Comparison of ENCODE assay signal across 9 cellular contexts in the genomic region with DNA sequence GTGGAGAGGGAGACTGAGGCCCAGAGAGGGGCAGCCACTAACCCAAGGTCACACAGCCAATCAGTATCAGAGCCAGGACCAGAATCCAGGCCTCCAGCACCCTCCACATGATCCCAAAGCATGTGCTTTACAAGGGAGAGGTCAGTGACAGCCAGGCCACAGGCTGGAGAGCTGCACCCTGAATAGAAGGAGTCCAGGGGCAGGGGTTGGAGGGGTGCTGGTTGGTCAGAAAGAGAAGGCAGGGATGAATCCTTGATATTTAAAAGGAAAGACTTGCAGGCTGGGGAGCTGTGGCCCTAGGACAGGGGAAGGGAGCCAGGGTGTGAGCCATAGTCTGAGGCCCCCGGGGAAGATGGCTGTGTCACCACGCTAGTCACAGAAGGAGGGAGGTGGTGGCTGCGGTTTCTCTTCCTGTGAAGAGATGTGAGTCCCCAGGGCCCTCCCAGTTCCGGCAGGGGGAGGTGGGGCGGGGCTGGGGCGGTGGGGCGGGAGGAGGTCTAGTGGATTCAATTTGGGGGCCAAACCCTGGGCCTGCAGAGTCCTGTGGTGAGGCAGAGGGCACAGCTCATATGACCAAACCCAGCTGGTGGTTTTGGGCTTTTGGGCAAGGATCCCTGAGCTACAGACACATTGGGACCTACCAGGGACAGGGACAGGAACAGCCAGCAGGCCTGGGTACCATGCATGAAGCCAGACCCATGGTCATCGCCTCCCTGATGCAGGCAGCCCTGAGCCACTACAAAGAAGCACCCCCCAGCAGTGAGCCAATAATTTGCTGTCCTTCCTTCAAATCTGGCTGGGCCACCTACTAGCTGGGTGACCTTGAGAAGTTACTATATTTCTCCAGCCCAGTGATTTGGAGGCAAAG. TPM values are rescaled to one million over a fixed set of nuclear protein-coding genes. Genes with fewer than 3 reads are reported as not detected.
A peak's percentile ranks its signal among the peaks of the same experiment; 100 is the strongest.
DNase-seq lines count a peak whose midpoint lies in the region; ATAC-seq, FAIRE-seq and TF ChIP-seq lines count a peak whose summit lies in the region.
"Had no signal": no experiment of that assay in that cellular context is flagged by ENCODE, and none has a peak within 500 bp of the region (broad histone marks: within the 10 kb centered on the region; RNA-seq: fewer than 3 reads in every experiment).

No MANE protein-coding gene starts in this region.

- no peak for TF ChIP-seq POLR2A in HepG2 (IDR thresholded peaks at IDR 0.05; ENCODE audit: insufficient read depth in 1 of 2, low read depth in 2 of 2, low read length in 2 of 2)

- no TSS peak for BruUV-seq in HepG2 (replicated peaks; lab: Mats Ljungman, UMichigan)

- H2AFZ ChIP-seq in HepG2 (ENCODE audit: low read length), result no peak overlapping the region

- FAIRE-seq in HepG2 (lab: Jason Lieb, UNC), result no peak

- no peaks in the 10 kb centered on the region for H3K27me3 ChIP-seq in SJSA1 (replicated peaks)
- peaks cover 3 to 5% of the 10 kb centered on the region in 2 experiments; a peak in 3 of 5 replicates for H3K27me3 ChIP-seq in HepG2 (ENCODE audit: control insufficient read depth in 1 of 2, insufficient read depth in 2 of 2, low read length in 2 of 2)

- no peaks in the 10 kb centered on the region for H3K9me3 Mint-ChIP-seq in stimulated activated effector memory CD8-positive, alpha-beta T cell treated with anti-CD3 and anti-CD28 coated beads, Interleukin-12 subunit alpha, Interleukin-12 subunit beta, amount 100 ng/mL, for 72 hours

- TF ChIP-seq CTCF in HepG2 (CRISPR knock-in tag; IDR thresholded peaks at IDR 0.05), result no peak

- POLR2A ChIA-PET in HepG2 (lab: Yijun Ruan, JAX), result interaction anchor here (1.2 kb wide), 1 partner anchor 30 kb away, joined by 4 read pairs; no protein-coding TSS in a partner anchor

- H3K4me3 ChIP-seq in SJSA1 (no peak overlapping the region), HepG2 (replicated peaks in 1 of 3; ENCODE audit: insufficient read depth in 1 of 3, low read depth in 2 of 3, low read length in 3 of 3) (no peak overlapping the region)

- peak overlapping the region; percentile 27; the same call in 1 of the 2 replicates for H3K4me2 ChIP-seq in HepG2 (ENCODE audit: low read depth, low read length)

- intact Hi-C loops in HepG2 (cut with micrococcal nuclease; ENCODE audit: unreplicated experiment), result no loop called here

- H3K36me3 ChIP-seq in SJSA1 (0 out of 2 replicates have a peak, but pooled peaks cover 3% of the 10 kb centered on the region), HepG2 (replicated peaks in 1 of 2; ENCODE audit: control insufficient read depth in 1 of 2, insufficient read depth in 2 of 2, low read length in 2 of 2) (no peaks in the 10 kb centered on the region; a peak in 1 of 5 replicates)

- no peak for TF ChIP-seq RAD21 in HepG2 (CRISPR knock-in tag; IDR thresholded peaks at IDR 0.05)

- peak overlapping the region; percentile 93 for H3K4me3 Mint-ChIP-seq in stimulated activated effector memory CD8-positive, alpha-beta T cell treated with anti-CD3 and anti-CD28 coated beads, Interleukin-12 subunit alpha, Interleukin-12 subunit beta, amount 100 ng/mL, for 72 hours

- CTCF ChIA-PET in HepG2 (lab: Yijun Ruan, JAX; ENCODE audit: low intra/inter-chr PET ratio, low total read pairs), result no interaction called here

- peaks cover 100% of the 10 kb centered on the region for H3K36me3 Mint-ChIP-seq in stimulated activated effector memory CD8-positive, alpha-beta T cell treated with anti-CD3 and anti-CD28 coated beads, Interleukin-12 subunit alpha, Interleukin-12 subunit beta, amount 100 ng/mL, for 72 hours

- TF ChIP-seq EP300 in HepG2 (IDR thresholded peaks at IDR 0.05; ENCODE audit: low read depth in 2 of 2, low read length in 2 of 2), result no peak
- no peak for TF ChIP-seq EP300 in HepG2 (CRISPR knock-in tag; IDR thresholded peaks at IDR 0.05; ENCODE audit: borderline replicate concordance)

- 7% methylated on average over 3 of the region's 8 CpGs for WGBS in HepG2 (ENCODE audit: low lambda C conversion rate)

- peak overlapping the region; percentile 60 for H3K27ac ChIP-seq in SJSA1
- H3K27ac ChIP-seq in HepG2 (ENCODE audit: extremely low read length, insufficient read depth, low read length), result no peak overlapping the region

- DNase-seq in Daoy (ENCODE audit: low read depth) (peak; percentile 92), SJSA1 (ENCODE audit: low read depth in 1 of 2, low spot score in 2 of 2) (peak; percentile 60 to 84), activated gamma-delta T cell (lab: John Stamatoyannopoulos, UW) (peak; percentile 65), HepG2 (ENCODE audit: low spot score) (no peak), NCI-H748 treated with DMSO at 0.1 percent for 48 hours (lab: John Stamatoyannopoulos, UW) (no peak)
- peak; percentile 70 to 90 for DNase-seq in stimulated activated effector memory CD8-positive, alpha-beta T cell treated with anti-CD3 and anti-CD28 coated beads, Interleukin-12 subunit alpha, Interleukin-12 subunit beta, amount 100 ng/mL, for 72 hours (ENCODE audit: low spot score in 2 of 2)

- ATAC-seq in HG02840 (IDR thresholded peaks at IDR 0.05; ENCODE audit: low FRiP score, unreplicated experiment) (peak; percentile 41), HepG2 (no peak), HG03565 (IDR thresholded peaks at IDR 0.05; ENCODE audit: unreplicated experiment) (no peak)
- peak; percentile 87 for ATAC-seq in stimulated activated effector memory CD8-positive, alpha-beta T cell treated with anti-CD3 and anti-CD28 coated beads, Interleukin-12 subunit alpha, Interleukin-12 subunit beta, amount 100 ng/mL, for 72 hours

- no peaks in the 10 kb centered on the region for H3K9me3 ChIP-seq in SJSA1 (replicated peaks)
- H3K9me3 ChIP-seq in HepG2 (ENCODE audit: low read length), result no peaks in the 10 kb centered on the region

- H3K4me1 ChIP-seq in SJSA1 (replicated peaks) (peaks cover 39% of the 10 kb centered on the region), HepG2 (ENCODE audit: insufficient read depth, low read length) (peaks cover 22% of the 10 kb centered on the region)

- H3K79me2 ChIP-seq in HepG2 (ENCODE audit: insufficient read depth, low read length), result no peaks in the 10 kb centered on the region

- in situ Hi-C loops in HepG2 (cut with HindIII; ENCODE audit: extremely low pct_ligation_motif_present, low pct_unique_long_range_greater_than_20kb), result no loop called here

- H4K20me1 ChIP-seq in HepG2 (ENCODE audit: insufficient read depth, low read length), result no peaks in the 10 kb centered on the region

- H3K27ac Mint-ChIP-seq in stimulated activated effector memory CD8-positive, alpha-beta T cell treated with anti-CD3 and anti-CD28 coated beads, Interleukin-12 subunit alpha, Interleukin-12 subunit beta, amount 100 ng/mL, for 72 hours, result peak overlapping the region; percentile 98

- H3K9ac ChIP-seq in HepG2 (ENCODE audit: insufficient read depth, low read depth, low read length), result no peak overlapping the region

- peaks cover 90% of the 10 kb centered on the region for H3K4me1 Mint-ChIP-seq in stimulated activated effector memory CD8-positive, alpha-beta T cell treated with anti-CD3 and anti-CD28 coated beads, Interleukin-12 subunit alpha, Interleukin-12 subunit beta, amount 100 ng/mL, for 72 hours

RNA-seq across cellular contexts. Expression of gene RAC2, which starts 14.0 kb away (rescaled TPM):
- total RNA-seq in Daoy (2014; rRNA removed; shearing (Covaris generic)), result 40.5 and 59.0 TPM in 2 replicates
- 2.0 and 2.1 TPM in 2 replicates for total RNA-seq in SJSA1 (2014; rRNA removed; shearing (Covaris generic))
- total RNA-seq in HepG2 (2016; rRNA removed; fragmentation: Illumina TruSeq; extraction: Trizol), result not detected in 2 replicates
- total RNA-seq in HepG2 (2016; cell fraction: cytosol; rRNA removed; fragmentation: Illumina TruSeq; extraction: Trizol; ENCODE audit: low read depth), result 0.18 TPM in 1 of 2 replicates, not detected in the other
- not detected in 2 replicates for total RNA-seq in HepG2 (2016; cell fraction: insoluble cytoplasmic fraction; rRNA removed; fragmentation: Illumina TruSeq; extraction: Trizol)
- 0.28 TPM in 1 of 2 replicates, not detected in the other for total RNA-seq in HepG2 (2016; cell fraction: membrane; rRNA removed; fragmentation: Illumina TruSeq; extraction: Trizol)
- not detected in 2 replicates for total RNA-seq in HepG2 (2016; cell fraction: nucleus; rRNA removed; fragmentation: Illumina TruSeq; extraction: Trizol)
- 0.73 and 0.86 TPM in 2 replicates for polyA plus RNA-seq in HepG2 (2011; rRNA removed)
- 0.35 and 0.56 TPM in 2 replicates for polyA plus RNA-seq in HepG2 (2011; cell fraction: cytosol; rRNA removed)
- polyA plus RNA-seq in HepG2 (2011; cell fraction: nucleus; rRNA removed), result 0.61 and 0.68 TPM in 2 replicates
- 0.39 TPM in 1 of 2 replicates, not detected in the other for polyA plus RNA-seq in HepG2 (2012)
- 0.14 and 0.26 TPM in 2 replicates for polyA plus RNA-seq in HepG2 (2016; cell fraction: cytosol; fragmentation: Illumina TruSeq; extraction: Trizol; ENCODE audit: low read depth)
- 0.21 TPM in 1 of 2 replicates, not detected in the other for polyA plus RNA-seq in HepG2 (2016; cell fraction: insoluble cytoplasmic fraction; fragmentation: Illumina TruSeq; extraction: Trizol; ENCODE audit: low read depth)
- 0.16 and 0.20 TPM in 2 replicates for polyA plus RNA-seq in HepG2 (2016; cell fraction: membrane; fragmentation: Illumina TruSeq; extraction: Trizol; ENCODE audit: low read depth)
- polyA plus RNA-seq in HepG2 (2016; cell fraction: nucleus; fragmentation: Illumina TruSeq; extraction: Trizol; ENCODE audit: insufficient read depth, low read depth), result 0.45 TPM in 1 of 2 replicates, not detected in the other
- polyA minus RNA-seq in HepG2 (2011; rRNA and poly(A)+ RNA removed; ENCODE audit: low replicate concordance), result 0.64 and 2.0 TPM in 2 replicates
- polyA minus RNA-seq in HepG2 (2011; cell fraction: cytosol; rRNA and poly(A)+ RNA removed), result not detected in 2 replicates
- 0.37 TPM in 1 of 2 replicates, not detected in the other for polyA minus RNA-seq in HepG2 (2011; cell fraction: nucleus; rRNA and poly(A)+ RNA removed)
- polyA plus RNA-seq: neural cell had no signal

RNA-seq across cellular contexts. Expression of gene SSTR3, which starts 17.8 kb away (rescaled TPM):
- not detected in 2 replicates for total RNA-seq in Daoy (2014; rRNA removed; shearing (Covaris generic))
- not detected in 2 replicates for total RNA-seq in SJSA1 (2014; rRNA removed; shearing (Covaris generic))
- total RNA-seq in HepG2 (2016; rRNA removed; fragmentation: Illumina TruSeq; extraction: Trizol), result 0.39 and 0.64 TPM in 2 replicates
- total RNA-seq in HepG2 (2016; cell fraction: cytosol; rRNA removed; fragmentation: Illumina TruSeq; extraction: Trizol; ENCODE audit: low read depth), result 0.09 and 0.10 TPM in 2 replicates
- total RNA-seq in HepG2 (2016; cell fraction: insoluble cytoplasmic fraction; rRNA removed; fragmentation: Illumina TruSeq; extraction: Trizol), result 0.39 and 0.49 TPM in 2 replicates
- 0.25 and 0.38 TPM in 2 replicates for total RNA-seq in HepG2 (2016; cell fraction: membrane; rRNA removed; fragmentation: Illumina TruSeq; extraction: Trizol)
- total RNA-seq in HepG2 (2016; cell fraction: nucleus; rRNA removed; fragmentation: Illumina TruSeq; extraction: Trizol), result 0.60 and 0.65 TPM in 2 replicates
- 0.08 and 0.09 TPM in 2 replicates for polyA plus RNA-seq in HepG2 (2011; rRNA removed)
- 0.07 and 0.09 TPM in 2 replicates for polyA plus RNA-seq in HepG2 (2011; cell fraction: cytosol; rRNA removed)
- 0.21 and 0.35 TPM in 2 replicates for polyA plus RNA-seq in HepG2 (2011; cell fraction: nucleus; rRNA removed)
- polyA plus RNA-seq in HepG2 (2012), result 0.04 and 0.05 TPM in 2 replicates
- polyA plus RNA-seq in HepG2 (2016; cell fraction: cytosol; fragmentation: Illumina TruSeq; extraction: Trizol; ENCODE audit: low read depth), result 0.06 and 0.11 TPM in 2 replicates
- 0.24 and 0.28 TPM in 2 replicates for polyA plus RNA-seq in HepG2 (2016; cell fraction: insoluble cytoplasmic fraction; fragmentation: Illumina TruSeq; extraction: Trizol; ENCODE audit: low read depth)
- 0.11 and 0.14 TPM in 2 replicates for polyA plus RNA-seq in HepG2 (2016; cell fraction: membrane; fragmentation: Illumina TruSeq; extraction: Trizol; ENCODE audit: low read depth)
- polyA plus RNA-seq in HepG2 (2016; cell fraction: nucleus; fragmentation: Illumina TruSeq; extraction: Trizol; ENCODE audit: insufficient read depth, low read depth), result 0.53 and 0.95 TPM in 2 replicates
- polyA minus RNA-seq in HepG2 (2011; rRNA and poly(A)+ RNA removed; ENCODE audit: low replicate concordance), result 0.07 and 0.30 TPM in 2 replicates
- polyA minus RNA-seq in HepG2 (2011; cell fraction: cytosol; rRNA and poly(A)+ RNA removed), result not detected in 2 replicates
- polyA minus RNA-seq in HepG2 (2011; cell fraction: nucleus; rRNA and poly(A)+ RNA removed), result 0.13 TPM in 1 of 2 replicates, not detected in the other
- polyA plus RNA-seq: neural cell had no signal

RNA-seq across cellular contexts. Expression of gene C1QTNF6, which starts 42.0 kb away (rescaled TPM):
- 0.30 and 0.34 TPM in 2 replicates for total RNA-seq in Daoy (2014; rRNA removed; shearing (Covaris generic))
- total RNA-seq in SJSA1 (2014; rRNA removed; shearing (Covaris generic)), result 3.4 and 4.7 TPM in 2 replicates
- total RNA-seq in HepG2 (2016; rRNA removed; fragmentation: Illumina TruSeq; extraction: Trizol), result 1.5 and 2.7 TPM in 2 replicates
- 0.40 and 0.97 TPM in 2 replicates for total RNA-seq in HepG2 (2016; cell fraction: cytosol; rRNA removed; fragmentation: Illumina TruSeq; extraction: Trizol; ENCODE audit: low read depth)
- total RNA-seq in HepG2 (2016; cell fraction: insoluble cytoplasmic fraction; rRNA removed; fragmentation: Illumina TruSeq; extraction: Trizol), result 1.1 and 2.5 TPM in 2 replicates
- 1.7 and 1.8 TPM in 2 replicates for total RNA-seq in HepG2 (2016; cell fraction: membrane; rRNA removed; fragmentation: Illumina TruSeq; extraction: Trizol)
- 4.5 and 5.3 TPM in 2 replicates for total RNA-seq in HepG2 (2016; cell fraction: nucleus; rRNA removed; fragmentation: Illumina TruSeq; extraction: Trizol)
- polyA plus RNA-seq in HepG2 (2011; rRNA removed), result 6.9 and 10.7 TPM in 2 replicates
- polyA plus RNA-seq in HepG2 (2011; cell fraction: cytosol; rRNA removed), result 3.0 and 4.1 TPM in 2 replicates
- 39.8 and 43.2 TPM in 2 replicates for polyA plus RNA-seq in HepG2 (2011; cell fraction: nucleus; rRNA removed)
- polyA plus RNA-seq in HepG2 (2012), result 4.1 and 5.1 TPM in 2 replicates
- 0.60 and 1.2 TPM in 2 replicates for polyA plus RNA-seq in HepG2 (2016; cell fraction: cytosol; fragmentation: Illumina TruSeq; extraction: Trizol; ENCODE audit: low read depth)
- 1.7 and 1.9 TPM in 2 replicates for polyA plus RNA-seq in HepG2 (2016; cell fraction: insoluble cytoplasmic fraction; fragmentation: Illumina TruSeq; extraction: Trizol; ENCODE audit: low read depth)
- 1.6 and 1.8 TPM in 2 replicates for polyA plus RNA-seq in HepG2 (2016; cell fraction: membrane; fragmentation: Illumina TruSeq; extraction: Trizol; ENCODE audit: low read depth)
- 8.4 and 10.3 TPM in 2 replicates for polyA plus RNA-seq in HepG2 (2016; cell fraction: nucleus; fragmentation: Illumina TruSeq; extraction: Trizol; ENCODE audit: insufficient read depth, low read depth)
- polyA minus RNA-seq in HepG2 (2011; rRNA and poly(A)+ RNA removed; ENCODE audit: low replicate concordance), result 8.3 and 36.4 TPM in 2 replicates
- polyA minus RNA-seq in HepG2 (2011; cell fraction: cytosol; rRNA and poly(A)+ RNA removed), result 2.5 and 4.0 TPM in 2 replicates
- 18.0 and 21.3 TPM in 2 replicates for polyA minus RNA-seq in HepG2 (2011; cell fraction: nucleus; rRNA and poly(A)+ RNA removed)

RNA-seq across cellular contexts. Expression of gene CYTH4, which starts 52.3 kb away (rescaled TPM):
- total RNA-seq in Daoy (2014; rRNA removed; shearing (Covaris generic)), result 1.7 and 8.2 TPM in 2 replicates
- 1.1 TPM in 1 of 2 replicates, not detected in the other for total RNA-seq in SJSA1 (2014; rRNA removed; shearing (Covaris generic))
- total RNA-seq in HepG2 (2016; rRNA removed; fragmentation: Illumina TruSeq; extraction: Trizol), result not detected in 2 replicates
- not detected in 2 replicates for total RNA-seq in HepG2 (2016; cell fraction: cytosol; rRNA removed; fragmentation: Illumina TruSeq; extraction: Trizol; ENCODE audit: low read depth)
- not detected in 2 replicates for total RNA-seq in HepG2 (2016; cell fraction: insoluble cytoplasmic fraction; rRNA removed; fragmentation: Illumina TruSeq; extraction: Trizol)
- total RNA-seq in HepG2 (2016; cell fraction: membrane; rRNA removed; fragmentation: Illumina TruSeq; extraction: Trizol), result not detected in 2 replicates
- total RNA-seq in HepG2 (2016; cell fraction: nucleus; rRNA removed; fragmentation: Illumina TruSeq; extraction: Trizol), result not detected in 2 replicates
- polyA plus RNA-seq in HepG2 (2011; rRNA removed), result not detected in 2 replicates
- polyA plus RNA-seq in HepG2 (2011; cell fraction: cytosol; rRNA removed), result 0.01 and 0.03 TPM in 2 replicates
- 0.05 and 0.11 TPM in 2 replicates for polyA plus RNA-seq in HepG2 (2011; cell fraction: nucleus; rRNA removed)
- polyA plus RNA-seq in HepG2 (2012), result not detected in 2 replicates
- not detected in 2 replicates for polyA plus RNA-seq in HepG2 (2016; cell fraction: cytosol; fragmentation: Illumina TruSeq; extraction: Trizol; ENCODE audit: low read depth)
- not detected in 2 replicates for polyA plus RNA-seq in HepG2 (2016; cell fraction: insoluble cytoplasmic fraction; fragmentation: Illumina TruSeq; extraction: Trizol; ENCODE audit: low read depth)
- polyA plus RNA-seq in HepG2 (2016; cell fraction: membrane; fragmentation: Illumina TruSeq; extraction: Trizol; ENCODE audit: low read depth), result not detected in 2 replicates
- not detected in 2 replicates for polyA plus RNA-seq in HepG2 (2016; cell fraction: nucleus; fragmentation: Illumina TruSeq; extraction: Trizol; ENCODE audit: insufficient read depth, low read depth)
- polyA minus RNA-seq in HepG2 (2011; rRNA and poly(A)+ RNA removed; ENCODE audit: low replicate concordance), result not detected in 2 replicates
- polyA minus RNA-seq in HepG2 (2011; cell fraction: cytosol; rRNA and poly(A)+ RNA removed), result not detected in 2 replicates
- polyA minus RNA-seq in HepG2 (2011; cell fraction: nucleus; rRNA and poly(A)+ RNA removed), result not detected in 2 replicates
- polyA plus RNA-seq: neural cell had no signal

Comparison
In these comparisons a context has a peak if more than half of its experiments do, and no peak if none do; other contexts are left out.
1. DNase-seq: peak in Daoy (single experiment), SJSA1 (2 of 2), activated gamma-delta T cell (single experiment) and stimulated activated effector memory CD8-positive, alpha-beta T cell treated with anti-CD3 and anti-CD28 coated beads, Interleukin-12 subunit alpha, Interleukin-12 subunit beta, amount 100 ng/mL, for 72 hours (2 of 2); none in HepG2 (single experiment) and NCI-H748 treated with DMSO at 0.1 percent for 48 hours (single experiment).
2. ATAC-seq: peak in HG02840 (single experiment) and stimulated activated effector memory CD8-positive, alpha-beta T cell treated with anti-CD3 and anti-CD28 coated beads, Interleukin-12 subunit alpha, Interleukin-12 subunit beta, amount 100 ng/mL, for 72 hours (single experiment); none in HepG2 (single experiment) and HG03565 (single experiment).
3. RNA of gene RAC2, which starts 14.0 kb away (total RNA-seq): 40.5 to 59.0 TPM in Daoy; 2.0 to 2.1 TPM in SJSA1 and 0.18 to 0.28 TPM in HepG2; every median in the first group is over 10 times any median in the second.